7 cellular contexts compared by ENCODE assay signal in genomic region chr1:9235560-9235959, GRCh38. TPM values are rescaled to one million over a fixed set of nuclear protein-coding genes. Genes with fewer than 3 reads are reported as not detected.
DNase-seq lines count a peak whose midpoint lies in the region; FAIRE-seq and TF ChIP-seq lines count a peak whose summit lies in the region.

No MANE protein-coding gene starts in this region.

- H3K9me3 Mint-ChIP-seq in activated naive CD8-positive, alpha-beta T cell (ENCODE audit: low read depth) = no peaks in the 10 kb centered on the region

- peak overlapping the region; percentile 90 for H3K4me3 Mint-ChIP-seq in activated naive CD8-positive, alpha-beta T cell

- DNase-seq in keratinocyte (ENCODE audit: low read depth, low spot score) (no peak), COR-L47 (lab: John Stamatoyannopoulos, UW) (no peak), medulla oblongata (ENCODE audit: extremely low spot score) (no peak), superior temporal gyrus (ENCODE audit: extremely low spot score) (no peak)

- H3K9me1 ChIP-seq in keratinocyte (ENCODE audit: control insufficient read depth, extremely low read depth, insufficient read depth, low read length) = no peaks in the 10 kb centered on the region

- H3K27ac Mint-ChIP-seq in activated naive CD8-positive, alpha-beta T cell = peak overlapping the region; percentile 92

- no peaks in the 10 kb centered on the region for H3K79me2 ChIP-seq in keratinocyte (ENCODE audit: control insufficient read depth, insufficient read depth, low read length)

- H4K20me1 ChIP-seq in keratinocyte (ENCODE audit: control insufficient read depth, extremely low read depth, insufficient read depth, low read length) = no peaks in the 10 kb centered on the region

- no peak overlapping the region for H3K27ac ChIP-seq in HUES6 (ENCODE audit: low read depth, low read length)
- peak overlapping the region; percentile 77 for H3K27ac ChIP-seq in keratinocyte (ENCODE audit: control insufficient read depth, insufficient read depth, low read length)
- H3K27ac ChIP-seq in subcutaneous abdominal adipose tissue (ENCODE audit: low read depth, low read length) = peak overlapping the region; percentile 98

- peaks cover 21% of the 10 kb centered on the region for H3K4me1 ChIP-seq in HUES6 (ENCODE audit: control insufficient read depth, insufficient read depth, low read length)
- H3K4me1 ChIP-seq in keratinocyte (ENCODE audit: control insufficient read depth, extremely low read depth, insufficient read depth, low read length) = peaks cover 27% of the 10 kb centered on the region
- peaks cover 19 to 70% (median 65%) of the 10 kb centered on the region in 5 donors for H3K4me1 ChIP-seq in subcutaneous abdominal adipose tissue (ENCODE audit: control insufficient read depth in 5 of 5, insufficient read depth in 5 of 5, low read length in 5 of 5)

- H3K27me3 Mint-ChIP-seq in activated naive CD8-positive, alpha-beta T cell = no peaks in the 10 kb centered on the region

- peak overlapping the region; percentile 89 for H3K4me2 ChIP-seq in keratinocyte (ENCODE audit: control insufficient read depth, extremely low read depth, insufficient read depth, low read depth, low read length)

- H3K36me3 Mint-ChIP-seq in activated naive CD8-positive, alpha-beta T cell = no peaks in the 10 kb centered on the region

- H2AFZ ChIP-seq in keratinocyte (ENCODE audit: control insufficient read depth, low read length) = no peak overlapping the region

- TF ChIP-seq CTCF in keratinocyte (optimal IDR thresholded peaks at IDR 0.05 in 1 of 3, IDR thresholded peaks at IDR 0.05 in 1 of 3, conservative IDR thresholded peaks at IDR 0.05 in 1 of 3; ENCODE audit: extremely low read depth in 1 of 3, insufficient read depth in 2 of 3, low read length in 3 of 3) = no peak

- dilution Hi-C loops in keratinocyte (cut with MboI; ENCODE audit: extremely low pct_ligation_motif_present, low sequenced_read_pairs) = no loop called here

- no peak for FAIRE-seq in keratinocyte (lab: Jason Lieb, UNC)

- H3K9me3 ChIP-seq in HUES6 (ENCODE audit: control insufficient read depth, insufficient read depth, low read depth, low read length) = peaks cover 2% of the 10 kb centered on the region; the same call in 1 of the 2 replicates
- H3K9me3 ChIP-seq in keratinocyte (ENCODE audit: control insufficient read depth, low read depth, low read length) = no peaks in the 10 kb centered on the region
- peaks cover 0 to 3% (median 0%) of the 10 kb centered on the region in 5 donors for H3K9me3 ChIP-seq in subcutaneous abdominal adipose tissue (ENCODE audit: control insufficient read depth in 5 of 5, low read length in 5 of 5)

- H3K36me3 ChIP-seq in HUES6 (ENCODE audit: control insufficient read depth, insufficient read depth, low read length) (no peaks in the 10 kb centered on the region), keratinocyte (ENCODE audit: control insufficient read depth in 2 of 2, extremely low read depth in 1 of 2, insufficient read depth in 2 of 2, low read length in 2 of 2) (no peaks in the 10 kb centered on the region), subcutaneous abdominal adipose tissue (ENCODE audit: control insufficient read depth in 5 of 5, insufficient read depth in 5 of 5, low read length in 5 of 5) (peaks cover 0 to 4% (median 0%) of the 10 kb centered on the region in 5 donors)

- peak overlapping the region; percentile 93 for H3K9ac ChIP-seq in HUES6 (ENCODE audit: low read length)
- H3K9ac ChIP-seq in keratinocyte (ENCODE audit: control insufficient read depth, extremely low read depth, insufficient read depth, low read length) = peak overlapping the region; percentile 88
- peak overlapping the region; percentile 77 to 94 (median 87) for H3K9ac ChIP-seq in subcutaneous abdominal adipose tissue (ENCODE audit: low read length in 5 of 5)

- H3K4me1 Mint-ChIP-seq in activated naive CD8-positive, alpha-beta T cell (ENCODE audit: low read depth) = peaks cover 47% of the 10 kb centered on the region

- H3K27me3 ChIP-seq in HUES6 (ENCODE audit: control insufficient read depth, insufficient read depth, low read length) (no peaks in the 10 kb centered on the region), keratinocyte (ENCODE audit: control insufficient read depth, extremely low read depth, insufficient read depth, low read length) (no peaks in the 10 kb centered on the region), subcutaneous abdominal adipose tissue (ENCODE audit: control insufficient read depth in 5 of 5, insufficient read depth in 4 of 5, low read length in 5 of 5) (no peaks in the 10 kb centered on the region)

- H3K4me3 ChIP-seq in HUES6 (ENCODE audit: low read depth, low read length) (peak overlapping the region; percentile 85), keratinocyte (ENCODE audit: control insufficient read depth in 2 of 3, extremely low read depth in 1 of 3, insufficient read depth in 2 of 3, low read depth in 1 of 3, low read length in 3 of 3) (peak overlapping the region; percentile 49 to 74 (median 68)), subcutaneous abdominal adipose tissue (ENCODE audit: low read depth in 1 of 5, low read length in 5 of 5) (peak overlapping the region; percentile 62 to 78 (median 73))

RNA-seq across cellular contexts. Expression of gene H6PD, which starts 1.0 kb away (rescaled TPM):
- 3.3 to 4.5 TPM (median 4.4 TPM) in 3 replicates for polyA plus RNA-seq in keratinocyte
- 1.2 TPM for polyA plus RNA-seq in keratinocyte (2011; ENCODE audit: low read depth)
- 2.1 TPM in 2 replicates for polyA plus RNA-seq in keratinocyte (2011; cell fraction: cytosol; rRNA removed)
- polyA plus RNA-seq in keratinocyte (2011; cell fraction: nucleus; rRNA removed) = 13.8 and 18.0 TPM in 2 replicates
- 4.2 and 5.5 TPM in 2 replicates for polyA plus RNA-seq in keratinocyte (2012; ENCODE audit: low replicate concordance)
- polyA minus RNA-seq in keratinocyte = 4.9 to 10.6 TPM (median 6.0 TPM) in 3 replicates
- polyA minus RNA-seq in keratinocyte (2011; cell fraction: cytosol; rRNA and poly(A)+ RNA removed) = 4.6 TPM
- 12.8 and 18.5 TPM in 2 replicates for polyA minus RNA-seq in keratinocyte (2011; cell fraction: nucleus; rRNA and poly(A)+ RNA removed)

RNA-seq across cellular contexts. Expression of gene SPSB1, which starts 57.1 kb away (rescaled TPM):
- polyA plus RNA-seq in keratinocyte = 16.9 to 43.2 TPM (median 19.8 TPM) in 3 replicates
- 19.8 TPM for polyA plus RNA-seq in keratinocyte (2011; ENCODE audit: low read depth)
- polyA plus RNA-seq in keratinocyte (2011; cell fraction: cytosol; rRNA removed) = 12.1 and 17.8 TPM in 2 replicates
- polyA plus RNA-seq in keratinocyte (2011; cell fraction: nucleus; rRNA removed) = 19.7 and 26.5 TPM in 2 replicates
- polyA plus RNA-seq in keratinocyte (2012; ENCODE audit: low replicate concordance) = 18.5 and 23.4 TPM in 2 replicates
- 14.3 to 41.7 TPM (median 16.8 TPM) in 3 replicates for polyA minus RNA-seq in keratinocyte
- 18.4 TPM for polyA minus RNA-seq in keratinocyte (2011; cell fraction: cytosol; rRNA and poly(A)+ RNA removed)
- polyA minus RNA-seq in keratinocyte (2011; cell fraction: nucleus; rRNA and poly(A)+ RNA removed) = 19.2 and 24.3 TPM in 2 replicates
